15 cellular contexts compared by ENCODE assay signal in the genomic region with DNA sequence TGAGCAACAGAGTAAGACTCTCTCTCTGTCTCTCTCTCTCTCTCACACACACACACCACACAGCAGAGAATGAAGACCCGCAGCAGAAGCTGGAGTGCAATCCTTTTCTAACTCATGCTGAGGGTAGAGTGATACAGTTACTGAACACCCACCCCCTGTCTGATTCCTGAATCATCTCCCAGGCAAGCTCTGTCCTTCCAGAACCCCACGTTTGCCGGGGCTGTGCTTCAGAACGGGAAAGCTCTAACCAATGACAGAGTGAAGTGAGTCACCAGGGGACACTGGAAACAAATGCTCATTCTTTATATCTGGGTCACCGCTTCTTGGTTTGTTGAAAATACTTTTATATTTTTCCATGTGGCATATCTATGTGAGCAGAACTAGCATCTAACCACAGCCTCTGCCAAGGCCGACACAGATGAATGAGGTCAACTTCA.
DNase-seq lines count a peak whose midpoint lies in the region; ATAC-seq, FAIRE-seq and TF ChIP-seq lines count a peak whose summit lies in the region.
"Had no signal": no experiment of that assay in that cellular context is flagged by ENCODE, and none has a peak within 500 bp of the region (broad histone marks: within the 10 kb centered on the region; RNA-seq: fewer than 3 reads in every experiment).

No MANE protein-coding gene starts in this region.

- no peak for TF ChIP-seq POLR2A in endothelial cell of umbilical vein (IDR thresholded peaks at IDR 0.05; ENCODE audit: low read depth, low read length)

- no peaks in the 10 kb centered on the region for H3K79me2 ChIP-seq in endothelial cell of umbilical vein (ENCODE audit: control insufficient read depth, insufficient read depth, low read length)

- no TSS peak for BruUV-seq in endothelial cell of umbilical vein (replicated peaks; lab: Mats Ljungman, UMichigan)

- H3K4me3 ChIP-seq in endothelial cell of umbilical vein (replicated peaks in 1 of 3; ENCODE audit: insufficient read depth in 1 of 3, low read depth in 1 of 3, low read length in 3 of 3) = no peak overlapping the region
- H3K4me3 ChIP-seq: dorsolateral prefrontal cortex, HAP-1, lower lobe of right lung, Peyer's patch had no signal

- no peaks in the 10 kb centered on the region; the same call in 1 of the 2 replicates for H3K9me3 Mint-ChIP-seq in HFFc6

- intact Hi-C loops in endothelial cell of umbilical vein (cut with micrococcal nuclease) = no loop called here

- POLR2A ChIA-PET in endothelial cell of umbilical vein (lab: Charles Lee) = no interaction called here

- H3K36me3 Mint-ChIP-seq in HFFc6 (ENCODE audit: low read depth) = no peaks in the 10 kb centered on the region

- H3K4me1 Mint-ChIP-seq in HFFc6 (ENCODE audit: low read depth) = peaks cover 85% of the 10 kb centered on the region

- H3K27me3 ChIP-seq in endothelial cell of umbilical vein (ENCODE audit: control insufficient read depth in 2 of 2, insufficient read depth in 2 of 2, low read length in 2 of 2) = no peaks in the 10 kb centered on the region
- H3K27me3 ChIP-seq: dorsolateral prefrontal cortex, Peyer's patch had no signal

- H2AFZ ChIP-seq in endothelial cell of umbilical vein (ENCODE audit: low read depth, low read length) = peak overlapping the region; percentile 15

- H3K4me2 ChIP-seq in endothelial cell of umbilical vein (ENCODE audit: insufficient read depth, low read length) = no peak overlapping the region
- H3K4me2 ChIP-seq: KMS-11 had no signal

- H3K9me3 ChIP-seq in endothelial cell of umbilical vein (replicated peaks; ENCODE audit: control insufficient read depth, insufficient read depth, low read length) = no peaks in the 10 kb centered on the region
- H3K9me3 ChIP-seq: HAP-1, lower lobe of right lung, Peyer's patch had no signal

- ATAC-seq in GM21528 (IDR thresholded peaks at IDR 0.05; ENCODE audit: low FRiP score, unreplicated experiment) = no peak
- ATAC-seq: lower lobe of right lung had no signal

- H3K4me1 ChIP-seq in endothelial cell of umbilical vein (ENCODE audit: control insufficient read depth, extremely low read depth, insufficient read depth, low read length) = peaks cover 11% of the 10 kb centered on the region
- H3K4me1 ChIP-seq: HAP-1, lower lobe of right lung, Peyer's patch had no signal

- H3K27ac Mint-ChIP-seq in HFFc6 = peak overlapping the region; percentile 92

- no peaks in the 10 kb centered on the region for H3K36me3 ChIP-seq in endothelial cell of umbilical vein (ENCODE audit: control insufficient read depth in 2 of 2, extremely low read depth in 1 of 2, insufficient read depth in 2 of 2, low read length in 2 of 2)
- H3K36me3 ChIP-seq: HAP-1, lower lobe of right lung, Peyer's patch had no signal

- dilution Hi-C loops in endothelial cell of umbilical vein (cut with MboI; ENCODE audit: extremely low pct_ligation_motif_present, low sequenced_read_pairs) = no loop called here

- H3K27ac ChIP-seq in endothelial cell of umbilical vein (ENCODE audit: insufficient read depth, low read depth, low read length) = no peak overlapping the region
- H3K27ac ChIP-seq: dorsolateral prefrontal cortex, KMS-11, lower lobe of right lung, Peyer's patch had no signal

- TF ChIP-seq CTCF in HFFc6 (IDR thresholded peaks at IDR 0.05) (no peak), endothelial cell of umbilical vein (IDR thresholded peaks at IDR 0.05; ENCODE audit: extremely low read depth in 1 of 2, insufficient read depth in 1 of 2, low read depth in 1 of 2, low read length in 2 of 2) (no peak)

- DNase-seq in AG20443 (ENCODE audit: low spot score) (peak; percentile 55), HFFc6 (peak; percentile 92), endothelial cell of umbilical vein (ENCODE audit: low read depth, low spot score) (peak; percentile 85), NCI-H2081 treated with DMSO at 0.1 percent for 48 hours (lab: John Stamatoyannopoulos, UW) (no peak), HTR-8/SVneo (ENCODE audit: insufficient read length, low spot score) (no peak)
- DNase-seq in stimulated activated CD4-positive, alpha-beta T cell treated with anti-CD3 and anti-CD28 coated beads, Interleukin-15, amount 100 ng/mL, for 24 hours = peak; percentile 64
- no peak for DNase-seq in stimulated activated naive CD4-positive, alpha-beta T cell (lab: John Stamatoyannopoulos, UW)
- DNase-seq: activated gamma-delta T cell treated with Interleukin-2 at 50 U/mL for 16 hours, dorsolateral prefrontal cortex, lower lobe of right lung, Peyer's patch had no signal

- no peaks in the 10 kb centered on the region for H4K20me1 ChIP-seq in endothelial cell of umbilical vein (replicated peaks; ENCODE audit: control insufficient read depth, extremely low read depth, insufficient read depth, low read length)

- H3K27me3 Mint-ChIP-seq in HFFc6 (ENCODE audit: insufficient read depth) = no peaks in the 10 kb centered on the region

- H3K9ac ChIP-seq in endothelial cell of umbilical vein (replicated peaks; ENCODE audit: extremely low read depth, insufficient read depth, low read length) = peak overlapping the region; percentile 9
- H3K9ac ChIP-seq: KMS-11 had no signal

- no peaks in the 10 kb centered on the region for H3K9me1 ChIP-seq in endothelial cell of umbilical vein (replicated peaks; ENCODE audit: control insufficient read depth, extremely low read depth, insufficient read depth, low read length)

- peak; percentile 77 for FAIRE-seq in endothelial cell of umbilical vein (lab: Jason Lieb, UNC)
- FAIRE-seq in HTR-8/SVneo (lab: Jason Lieb, UNC) = no peak
- FAIRE-seq: TTC549 had no signal

- peak overlapping the region; percentile 60 for H3K4me3 Mint-ChIP-seq in HFFc6

- CTCF ChIA-PET in endothelial cell of umbilical vein (lab: Charles Lee) = no interaction called here

TF ChIP-seq in endothelial cell of umbilical vein, 7 proteins besides CTCF, POLR2A, EP300 and RAD21:
- TF ChIP-seq MYC (IDR thresholded peaks at IDR 0.05; ENCODE audit: low read depth, low read length) (no peak), EZH2 (IDR thresholded peaks at IDR 0.05; ENCODE audit: borderline replicate concordance, low read depth, low read length, severe bottlenecking) (no peak), POLR2AphosphoS5 (IDR thresholded peaks at IDR 0.05; ENCODE audit: insufficient read depth, low read depth, low read length) (no peak), GATA2 (IDR thresholded peaks at IDR 0.05; ENCODE audit: insufficient read depth, insufficient read length, low read depth, low read length) (no peak), JUN (IDR thresholded peaks at IDR 0.05; ENCODE audit: borderline replicate concordance, insufficient read depth, insufficient read length, low read depth) (peak; percentile 37), FOS (IDR thresholded peaks at IDR 0.05; ENCODE audit: borderline replicate concordance, insufficient read depth, low read length) (no peak)
TF ChIP-seq in endothelial cell of umbilical vein: peak in this region for 1.

Comparison
In these comparisons a context has a peak if more than half of its experiments do, and no peak if none do; other contexts are left out.
1. DNase-seq: peak in AG20443 (single experiment), HFFc6 (single experiment), endothelial cell of umbilical vein (single experiment) and stimulated activated CD4-positive, alpha-beta T cell treated with anti-CD3 and anti-CD28 coated beads, Interleukin-15, amount 100 ng/mL, for 24 hours (single experiment); none in stimulated activated naive CD4-positive, alpha-beta T cell (0 of 6), NCI-H2081 treated with DMSO at 0.1 percent for 48 hours (single experiment) and HTR-8/SVneo (single experiment).